ENCODE assay signal across 25 cellular contexts in the genomic region with DNA sequence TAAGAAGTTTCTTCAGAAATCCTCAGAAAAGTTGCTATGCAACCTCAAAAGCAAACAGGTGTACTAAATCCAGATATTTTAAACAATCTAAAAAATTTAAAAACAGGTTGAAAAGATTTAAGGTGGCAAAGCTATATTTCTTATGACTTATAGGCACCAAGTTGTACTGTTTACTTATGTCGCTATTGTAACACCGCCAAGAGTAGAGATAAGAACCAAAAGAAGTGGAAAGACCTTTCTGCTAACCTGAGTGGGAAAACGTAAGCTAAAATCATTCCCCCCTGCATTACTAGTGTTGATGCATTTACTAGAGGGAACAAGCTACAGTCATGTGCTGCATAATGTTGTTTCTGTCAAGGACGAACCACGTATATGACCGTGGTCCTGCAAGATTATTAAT.
"Had no signal": no experiment of that assay in that cellular context is flagged by ENCODE, and none has a peak within 500 bp of the region (broad histone marks: within the 10 kb centered on the region; RNA-seq: fewer than 3 reads in every experiment).

No MANE protein-coding gene starts in this region.

- H3K27ac Mint-ChIP-seq: mesothelial cell of epicardium had no signal

- H3K9me3 Mint-ChIP-seq: immature natural killer cell, mesothelial cell of epicardium had no signal

- ATAC-seq: foreskin keratinocyte, gastroesophageal sphincter, heart left ventricle, left colon, left lobe of liver, left ventricle myocardium superior, lower lobe of right lung, mucosa of descending colon had no signal

- H3K4me3 Mint-ChIP-seq: immature natural killer cell, mesothelial cell of epicardium had no signal

- H3K27ac ChIP-seq: coronary artery, esophagus muscularis mucosa, foreskin keratinocyte, gastroesophageal sphincter, heart left ventricle, hepatocyte, lower lobe of right lung had no signal

- DNase-seq: dermis blood vessel endothelial cell; dorsolateral prefrontal cortex; effector CD4-positive, alpha-beta T cell; effector memory CD4-positive, alpha-beta T cell; foreskin keratinocyte; heart left ventricle; hypothalamus; immature natural killer cell; islet precursor cell; kidney; kidney glomerular epithelial cell; left colon; lower lobe of right lung; mesenchymal stem cell; mucosa of descending colon had no signal

- H3K27me3 ChIP-seq: dorsolateral prefrontal cortex, esophagus muscularis mucosa, foreskin keratinocyte, gastroesophageal sphincter, heart left ventricle, hepatocyte had no signal

- FAIRE-seq: colon, endothelial cell of umbilical vein, frontal cortex, kidney had no signal

- H3K4me3 ChIP-seq: coronary artery, dorsolateral prefrontal cortex, esophagus muscularis mucosa, gastroesophageal sphincter, heart left ventricle, hepatocyte, lower lobe of right lung, mucosa of descending colon had no signal

- H3K9me3 ChIP-seq: esophagus muscularis mucosa, gastroesophageal sphincter, heart left ventricle, lower lobe of right lung, mucosa of descending colon had no signal

- H3K4me1 ChIP-seq: foreskin keratinocyte, lower lobe of right lung had no signal
